ENCODE assay signal across 9 cellular contexts in the genomic region with DNA sequence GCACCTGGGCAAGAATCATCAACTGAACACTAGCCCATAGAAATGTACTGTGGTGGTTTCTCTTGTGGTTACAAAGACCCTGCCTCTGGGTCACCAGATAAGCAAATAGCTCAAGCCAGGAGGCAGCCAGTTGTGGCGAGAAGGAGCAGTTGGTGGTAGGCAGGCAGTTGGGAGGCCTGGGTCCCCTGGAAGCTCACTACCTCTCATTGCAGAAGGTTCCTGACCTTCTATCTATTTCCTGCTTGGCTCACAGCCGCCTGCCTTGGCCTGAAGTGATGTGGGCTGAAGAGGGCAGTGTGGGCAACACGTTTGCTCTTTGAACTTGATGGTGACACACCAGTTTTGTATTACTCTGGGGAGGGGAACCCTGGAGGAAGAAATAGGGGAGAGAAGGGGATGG. TPM values are rescaled to one million over a fixed set of nuclear protein-coding genes. Genes with fewer than 3 reads are reported as not detected.
DNase-seq lines count a peak whose midpoint lies in the region; ATAC-seq and TF ChIP-seq lines count a peak whose summit lies in the region.
"Had no signal": no experiment of that assay in that cellular context is flagged by ENCODE, and none has a peak within 500 bp of the region (broad histone marks: within the 10 kb centered on the region; RNA-seq: fewer than 3 reads in every experiment).

No MANE protein-coding gene starts in this region.

- no peak for TF ChIP-seq EP300 in ovary (IDR thresholded peaks at IDR 0.05)

- H3K4me1 ChIP-seq in DOHH2 (ENCODE audit: control insufficient read depth, low read length) (peaks cover 30% of the 10 kb centered on the region), lower lobe of right lung (peaks cover 13% of the 10 kb centered on the region), ovary (ENCODE audit: insufficient read depth) (peaks cover 1% of the 10 kb centered on the region)

- no peak overlapping the region for H3K27ac Mint-ChIP-seq in activated naive CD8-positive, alpha-beta T cell treated with anti-CD3 and anti-CD28 coated beads for 36 hours

- TF ChIP-seq POLR2A in ovary (IDR thresholded peaks at IDR 0.05): no peak

- no peak overlapping the region for H3K27ac ChIP-seq in DOHH2 (ENCODE audit: low read depth, low read length)
- H3K27ac ChIP-seq in SU-DHL-6 (ENCODE audit: low read depth, low read length): peak overlapping the region; percentile 47
- no peak overlapping the region for H3K27ac ChIP-seq in lower lobe of right lung
- H3K27ac ChIP-seq in ovary: no peak overlapping the region

- peaks cover 21% of the 10 kb centered on the region for H3K4me1 Mint-ChIP-seq in activated naive CD8-positive, alpha-beta T cell treated with anti-CD3 and anti-CD28 coated beads for 36 hours

- no peaks in the 10 kb centered on the region for H3K36me3 Mint-ChIP-seq in activated naive CD8-positive, alpha-beta T cell treated with anti-CD3 and anti-CD28 coated beads for 36 hours

- no peak for DNase-seq in lower lobe of right lung
- no peak for DNase-seq in activated naive CD8-positive, alpha-beta T cell treated with anti-CD3 and anti-CD28 coated beads for 36 hours
- no peak for DNase-seq in ovary
- DNase-seq: activated gamma-delta T cell treated with Interleukin-2 at 50 U/mL for 16 hours had no signal

- H3K4me2 ChIP-seq in DOHH2 (ENCODE audit: low read length): peak overlapping the region; percentile 46
- H3K4me2 ChIP-seq in SU-DHL-6 (ENCODE audit: low read depth, low read length, poor library complexity, severe bottlenecking): peak overlapping the region; percentile 28

- H2AFZ ChIP-seq in SU-DHL-6 (ENCODE audit: low read depth, low read length, severe bottlenecking): no peak overlapping the region

- TF ChIP-seq CTCF in DOHH2 (IDR thresholded peaks at IDR 0.05; ENCODE audit: low read depth, low read length, poor library complexity, severe bottlenecking): peak; percentile 46
- TF ChIP-seq CTCF in SU-DHL-6 (IDR thresholded peaks at IDR 0.05; ENCODE audit: insufficient read depth, low read length, poor library complexity, severe bottlenecking): peak; percentile 37
- no peak for TF ChIP-seq CTCF in lower lobe of right lung (IDR thresholded peaks at IDR 0.05)
- no peak for TF ChIP-seq CTCF in ovary (IDR thresholded peaks at IDR 0.05)

- H3K9me3 Mint-ChIP-seq in activated naive CD8-positive, alpha-beta T cell treated with anti-CD3 and anti-CD28 coated beads for 36 hours: no peaks in the 10 kb centered on the region

- H3K79me2 ChIP-seq in DOHH2 (ENCODE audit: control insufficient read depth, low read length) (no peaks in the 10 kb centered on the region), SU-DHL-6 (ENCODE audit: insufficient read depth, low read length) (peaks cover 16% of the 10 kb centered on the region; the same call in 1 of the 2 replicates)

- H3K9me2 ChIP-seq in DOHH2 (replicated peaks; ENCODE audit: control insufficient read depth, low read length): no peaks in the 10 kb centered on the region
- no peaks in the 10 kb centered on the region for H3K9me2 ChIP-seq in SU-DHL-6 (replicated peaks; ENCODE audit: insufficient read depth, low read length)

- no peak overlapping the region for H3K4me3 Mint-ChIP-seq in activated naive CD8-positive, alpha-beta T cell treated with anti-CD3 and anti-CD28 coated beads for 36 hours

- H3K36me3 ChIP-seq in DOHH2 (ENCODE audit: control insufficient read depth, low read length) (no peaks in the 10 kb centered on the region), SU-DHL-6 (ENCODE audit: low read length) (no peaks in the 10 kb centered on the region), lower lobe of right lung (no peaks in the 10 kb centered on the region), ovary (no peaks in the 10 kb centered on the region)

- intact Hi-C loops in lower lobe of right lung (cut with DNase I): no loop called here
- intact Hi-C loops in ovary (cut with DNase I): no loop called here

- H3K4me3 ChIP-seq in DOHH2 (ENCODE audit: low read length) (no peak overlapping the region), SU-DHL-6 (ENCODE audit: insufficient read depth, low read length, poor library complexity, severe bottlenecking) (no peak overlapping the region), lower lobe of right lung (no peak overlapping the region), ovary (no peak overlapping the region)

- no peaks in the 10 kb centered on the region for H3K9me3 ChIP-seq in DOHH2 (ENCODE audit: control insufficient read depth, insufficient read depth, low read length)
- no peaks in the 10 kb centered on the region for H3K9me3 ChIP-seq in SU-DHL-6 (ENCODE audit: insufficient read depth, low read length)
- no peaks in the 10 kb centered on the region for H3K9me3 ChIP-seq in lower lobe of right lung
- H3K9me3 ChIP-seq in ovary: no peaks in the 10 kb centered on the region

- H4K20me1 ChIP-seq in DOHH2 (ENCODE audit: control insufficient read depth, insufficient read depth, low read depth, low read length) (no peaks in the 10 kb centered on the region), SU-DHL-6 (ENCODE audit: low read depth, low read length) (no peaks in the 10 kb centered on the region; the same call in 1 of the 2 replicates)

- ATAC-seq in HG03432 (IDR thresholded peaks at IDR 0.05; ENCODE audit: unreplicated experiment) (peak; percentile 34), lower lobe of right lung (peak; percentile 17 to 24), GM21737 (IDR thresholded peaks at IDR 0.05; ENCODE audit: unreplicated experiment) (no peak), GM18502 (IDR thresholded peaks at IDR 0.05; ENCODE audit: poor library complexity, unreplicated experiment) (no peak)

- no peaks in the 10 kb centered on the region for H3K27me3 Mint-ChIP-seq in activated naive CD8-positive, alpha-beta T cell treated with anti-CD3 and anti-CD28 coated beads for 36 hours

- H3K27me3 ChIP-seq in DOHH2 (ENCODE audit: control insufficient read depth, low read length) (no peaks in the 10 kb centered on the region), SU-DHL-6 (ENCODE audit: low read length) (no peaks in the 10 kb centered on the region), lower lobe of right lung (ENCODE audit: low read depth) (no peaks in the 10 kb centered on the region), ovary (no peaks in the 10 kb centered on the region)

- H3F3A ChIP-seq in DOHH2 (ENCODE audit: control insufficient read depth, insufficient read depth) (no peaks in the 10 kb centered on the region), SU-DHL-6 (ENCODE audit: insufficient read depth) (no peaks in the 10 kb centered on the region)

- H3K9ac ChIP-seq in SU-DHL-6 (ENCODE audit: low read length): 0 out of 2 replicates have a peak overlapping the region, but pooled peaks have one; percentile 22

- 84 to 88% (median 87%) methylated on average over 3 of the region's 3 CpGs for WGBS in ovary, 3 donors

RNA-seq across cellular contexts. Expression of gene NECTIN1, which starts 34.7 kb away (rescaled TPM):
- total RNA-seq in lower lobe of right lung (9.1 TPM), ovary (10 to 100 TPM in 1 of 7 donors, 1 to 10 TPM in 6; 1.5 to 12.1 (median 6.3) TPM)
- 1 to 10 TPM; 3.2 to 3.7 TPM for total RNA-seq in activated naive CD8-positive, alpha-beta T cell treated with anti-CD3 and anti-CD28 coated beads for 36 hours
- polyA plus RNA-seq in ovary: 1 to 10 TPM; 3.8 to 4.2 TPM

Comparison
In these comparisons a context has a peak if more than half of its experiments do, and no peak if none do; other contexts are left out.
1. CTCF ChIP-seq: peak in DOHH2 (single experiment) and SU-DHL-6 (single experiment); none in lower lobe of right lung (single experiment) and ovary (0 of 3).
2. ATAC-seq: peak in HG03432 (single experiment) and lower lobe of right lung (2 of 2); none in GM21737 (single experiment) and GM18502 (single experiment).